In genomic region chr3:157618075-157618760, GRCh38 we compare ENCODE assay signal across 8 cellular contexts.
DNase-seq lines count a peak whose midpoint lies in the region; ATAC-seq and TF ChIP-seq lines count a peak whose summit lies in the region.

No MANE protein-coding gene starts in this region.

- no peak overlapping the region for H3K4me3 ChIP-seq in astrocyte of the spinal cord (ENCODE audit: low read depth, low read length)

- ATAC-seq in GM19468 (IDR thresholded peaks at IDR 0.05; ENCODE audit: extremely low read depth, unreplicated experiment) (peak; percentile 32), HG03520 (IDR thresholded peaks at IDR 0.05; ENCODE audit: unreplicated experiment) (peak; percentile 78)
- ATAC-seq in stimulated activated memory B cell treated with anti-CD40 and anti-IgM and Interleukin-4, amounts not matched to agents 10 μg/mL and 1 μg/mL and 100 μg/mL, for 72 hours, result peak; percentile 24

- H3K27me3 Mint-ChIP-seq in stimulated activated memory B cell treated with anti-CD40 and anti-IgM and Interleukin-4, amounts not matched to agents 10 μg/mL and 1 μg/mL and 100 μg/mL, for 72 hours, result no peaks in the 10 kb centered on the region

- in situ Hi-C loops in astrocyte of the spinal cord (cut with HindIII; ENCODE audit: low sequenced_read_pairs), result no loop called here

- DNase-seq in Daoy (ENCODE audit: low read depth) (peak; percentile 56), NCI-H526 (lab: John Stamatoyannopoulos, UW) (peak; percentile 67 to 76), astrocyte of the spinal cord (ENCODE audit: low read depth, low spot score) (peak; percentile 76), iPS-NIHi7 (ENCODE audit: extremely low spot score) (peak; percentile 63), posterior vena cava (ENCODE audit: low spot score) (no peak)

- H3K4me3 Mint-ChIP-seq in stimulated activated memory B cell treated with anti-CD40 and anti-IgM and Interleukin-4, amounts not matched to agents 10 μg/mL and 1 μg/mL and 100 μg/mL, for 72 hours, result no peak overlapping the region

- intact Hi-C loops in posterior vena cava (cut with DNase I), result loop anchor here (10.0 kb wide), 1 partner anchor 817 kb away; no protein-coding TSS in a partner anchor

- TF ChIP-seq CTCF in astrocyte of the spinal cord (IDR thresholded peaks at IDR 0.05; ENCODE audit: low read depth, low read length), result peak; percentile 50

- H3K36me3 Mint-ChIP-seq in stimulated activated memory B cell treated with anti-CD40 and anti-IgM and Interleukin-4, amounts not matched to agents 10 μg/mL and 1 μg/mL and 100 μg/mL, for 72 hours, result no peaks in the 10 kb centered on the region

- no peaks in the 10 kb centered on the region for H3K4me1 Mint-ChIP-seq in stimulated activated memory B cell treated with anti-CD40 and anti-IgM and Interleukin-4, amounts not matched to agents 10 μg/mL and 1 μg/mL and 100 μg/mL, for 72 hours

- no peak overlapping the region for H3K27ac Mint-ChIP-seq in stimulated activated memory B cell treated with anti-CD40 and anti-IgM and Interleukin-4, amounts not matched to agents 10 μg/mL and 1 μg/mL and 100 μg/mL, for 72 hours

- no peaks in the 10 kb centered on the region for H3K9me3 Mint-ChIP-seq in stimulated activated memory B cell treated with anti-CD40 and anti-IgM and Interleukin-4, amounts not matched to agents 10 μg/mL and 1 μg/mL and 100 μg/mL, for 72 hours

Comparison
In these comparisons a context has a peak if more than half of its experiments do, and no peak if none do; other contexts are left out.
1. ATAC-seq: peak in every context shown above with its lines; median percentile 78 in HG03520; 32 in GM19468; 24 in stimulated activated memory B cell treated with anti-CD40 and anti-IgM and Interleukin-4, amounts not matched to agents 10 μg/mL and 1 μg/mL and 100 μg/mL, for 72 hours.